ENCODE assay signal across 8 cellular contexts in genomic region chr15:64163662-64164362, GRCh38. TPM values are rescaled to one million over a fixed set of nuclear protein-coding genes. Genes with fewer than 3 reads are reported as not detected.
DNase-seq lines count a peak whose midpoint lies in the region; ATAC-seq and TF ChIP-seq lines count a peak whose summit lies in the region.

No MANE protein-coding gene starts in this region.

- H3K36me3 Mint-ChIP-seq in T-cell (peaks cover 18% of the 10 kb centered on the region), progenitor cell of endocrine pancreas (ENCODE audit: insufficient read depth) (peaks cover 13% of the 10 kb centered on the region)

- no peak for TF ChIP-seq CTCF in GM12865 (IDR thresholded peaks at IDR 0.05; ENCODE audit: insufficient read depth, low read depth, low read length, missing control alignments)
- TF ChIP-seq CTCF in fibroblast of the aortic adventitia (IDR thresholded peaks at IDR 0.05; ENCODE audit: insufficient read depth, low read length), result no peak
- TF ChIP-seq CTCF in progenitor cell of endocrine pancreas (IDR thresholded peaks at IDR 0.05; ENCODE audit: unreplicated experiment), result no peak

- H3K4me3 Mint-ChIP-seq in T-cell, result peak overlapping the region; percentile 83 to 86 (median 83)
- H3K4me3 Mint-ChIP-seq in progenitor cell of endocrine pancreas (ENCODE audit: low read depth), result peak overlapping the region; percentile 75

- peak overlapping the region; percentile 92 to 95 for H3K27ac Mint-ChIP-seq in T-cell
- peak overlapping the region; percentile 96 for H3K27ac Mint-ChIP-seq in progenitor cell of endocrine pancreas

- H3K4me1 Mint-ChIP-seq in T-cell (peaks cover 35 to 50% (median 40%) of the 10 kb centered on the region in 3 donors), progenitor cell of endocrine pancreas (ENCODE audit: low read depth) (peaks cover 24% of the 10 kb centered on the region)

- ATAC-seq in HG03135 (IDR thresholded peaks at IDR 0.05; ENCODE audit: unreplicated experiment), result peak; percentile 1
- peak in 1 of 4 experiments; percentile 1 for ATAC-seq in T-cell (replicated peaks in 1 of 4)
- no peak for ATAC-seq in HG03469 (IDR thresholded peaks at IDR 0.05; ENCODE audit: unreplicated experiment)

- DNase-seq in GM12865 (ENCODE audit: low read depth), result peak; percentile 65
- peak in 1 of 34 experiments; percentile 18 for DNase-seq in T-cell
- DNase-seq in fibroblast of the aortic adventitia (ENCODE audit: low read depth), result peak; percentile 24
- DNase-seq in progenitor cell of endocrine pancreas (ENCODE audit: low spot score, unreplicated experiment), result no peak
- no peak for DNase-seq in H4 (ENCODE audit: low spot score)
- DNase-seq in activated gamma-delta T cell treated with Interleukin-2 at 50 U/mL for 16 hours, result no peak

- POLR2A ChIA-PET in T-cell (lab: Charles Lee), result interaction anchor here in 1 of 2 donors (0.7 kb wide), 1 partner anchor 655 kb away, joined by 4 read pairs; no protein-coding TSS in a partner anchor

- H3K27me3 Mint-ChIP-seq in T-cell, result no peaks in the 10 kb centered on the region
- no peaks in the 10 kb centered on the region for H3K27me3 Mint-ChIP-seq in progenitor cell of endocrine pancreas

- CTCF ChIA-PET in T-cell (lab: Charles Lee), result interaction anchor here (0.5 to 1.2 kb wide), 4 partner anchors 10 to 602 kb away, joined by 3 to 5 read pairs (median 4); partner anchors contain the start of gene CIAO2A (in 1 of the 2)

- H3K9me3 Mint-ChIP-seq in T-cell (no peaks in the 10 kb centered on the region), progenitor cell of endocrine pancreas (ENCODE audit: low read depth) (no peaks in the 10 kb centered on the region)

- H3K4me3 ChIP-seq in GM12865 (ENCODE audit: low read depth, low read length) (peak overlapping the region; percentile 72), fibroblast of the aortic adventitia (ENCODE audit: low read depth, low read length) (peak overlapping the region; percentile 64)

RNA-seq across cellular contexts. Expression of gene PPIB, which starts 1.0 kb away (rescaled TPM):
- total RNA-seq in T-cell (100 to 1,000 TPM; 169 to 260 (median 217) TPM), fibroblast of the aortic adventitia (ENCODE audit: low replicate concordance) (237 and 811 TPM in 2 replicates), progenitor cell of endocrine pancreas (491 and 499 TPM in 2 replicates)
- total RNA-seq in H4 (2014; rRNA removed; shearing (Covaris generic)), result 966 and 1,104 TPM in 2 replicates

RNA-seq across cellular contexts. Expression of gene SNX22, which starts 12.3 kb away (rescaled TPM):
- total RNA-seq in T-cell (1 to 10 TPM in 3 of 5 donors, under 1 TPM in 2; 0.58 to 3.7 (median 1.4) TPM), fibroblast of the aortic adventitia (ENCODE audit: low replicate concordance) (0.18 and 0.41 TPM in 2 replicates), progenitor cell of endocrine pancreas (7.3 and 8.1 TPM in 2 replicates)
- total RNA-seq in H4 (2014; rRNA removed; shearing (Covaris generic)), result 0.04 TPM in 1 of 2 replicates, not detected in the other

Comparison
In these comparisons a context has a peak if more than half of its experiments do, and no peak if none do; other contexts are left out.
1. DNase-seq: peak in GM12865 (single experiment) and fibroblast of the aortic adventitia (single experiment); none in progenitor cell of endocrine pancreas (single experiment), H4 (single experiment) and activated gamma-delta T cell treated with Interleukin-2 at 50 U/mL for 16 hours (single experiment).